9 cellular contexts compared by ENCODE assay signal in the genomic region with DNA sequence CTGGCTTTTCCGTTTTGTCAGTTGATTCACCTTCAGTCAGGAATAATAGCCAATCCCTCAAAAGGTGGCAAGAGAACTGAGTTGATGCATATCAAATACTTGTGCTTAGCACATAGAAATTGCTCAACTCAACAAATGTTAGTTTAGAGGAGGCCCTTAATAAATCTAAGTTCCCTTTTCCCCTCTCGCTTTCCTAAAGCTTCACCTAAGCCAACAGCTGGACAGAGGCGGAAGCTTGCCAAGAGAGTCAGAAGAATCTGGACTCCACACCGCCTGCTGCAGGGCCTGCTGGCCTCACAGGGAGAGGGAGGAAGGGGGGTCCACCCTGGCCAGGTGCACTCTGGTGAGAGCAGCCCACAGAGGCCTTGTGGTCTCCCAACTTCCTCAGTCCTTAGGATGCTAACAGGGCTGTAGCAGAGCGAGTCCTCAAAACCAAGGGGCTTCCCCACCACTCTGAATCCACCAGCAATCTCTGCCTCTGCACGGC.
A peak's percentile ranks its signal among the peaks of the same experiment; 100 is the strongest.
DNase-seq lines count a peak whose midpoint lies in the region; ATAC-seq and TF ChIP-seq lines count a peak whose summit lies in the region.
"Had no signal": no experiment of that assay in that cellular context is flagged by ENCODE, and none has a peak within 500 bp of the region (broad histone marks: within the 10 kb centered on the region; RNA-seq: fewer than 3 reads in every experiment).

No MANE protein-coding gene starts in this region.

- H3K9me3 Mint-ChIP-seq in T-helper 2 cell treated with Interferon-gamma antibody and Interleukin-4, amounts not matched to agents 5 μg/mL and 100 μg/mL, for 36 hours: no peaks in the 10 kb centered on the region
- H3K9me3 Mint-ChIP-seq in osteocyte (ENCODE audit: unreplicated experiment): no peaks in the 10 kb centered on the region

- H3K27ac Mint-ChIP-seq in T-helper 2 cell treated with Interferon-gamma antibody and Interleukin-4, amounts not matched to agents 5 μg/mL and 100 μg/mL, for 36 hours: peak overlapping the region; percentile 93
- no peak overlapping the region for H3K27ac Mint-ChIP-seq in osteocyte (ENCODE audit: unreplicated experiment)

- TF ChIP-seq CTCF in upper lobe of right lung (IDR thresholded peaks at IDR 0.05): no peak
- no peak for TF ChIP-seq CTCF in osteocyte (IDR thresholded peaks at IDR 0.05)

- intact Hi-C loops in cardiac septum (cut with DNase I) (loop anchor here (2.0 to 10.0 kb wide), 4 partner anchors 31 to 285 kb away; no protein-coding TSS in a partner anchor), upper lobe of right lung (cut with DNase I) (no loop called here)

- no peaks in the 10 kb centered on the region for H3K9me3 ChIP-seq in upper lobe of right lung
- H3K9me3 ChIP-seq: SJSA1 had no signal

- no peak for DNase-seq in T-helper 2 cell treated with Interferon-gamma antibody and Interleukin-4, amounts not matched to agents 5 μg/mL and 100 μg/mL, for 36 hours (ENCODE audit: low spot score)
- peak; percentile 76 for DNase-seq in cardiac septum (ENCODE audit: low spot score)
- peak; percentile 78 for DNase-seq in upper lobe of right lung
- DNase-seq in osteocyte (ENCODE audit: extremely low spot score, unreplicated experiment): no peak
- no peak for DNase-seq in globus pallidus (ENCODE audit: low spot score)
- DNase-seq in activated CD8-positive, alpha-beta memory T cell treated with anti-CD3 and anti-CD28 coated beads, Interleukin-2, amount 50 U/mL, for 48 hours: no peak

- H3K27ac ChIP-seq in upper lobe of right lung: peak overlapping the region; percentile 70
- H3K27ac ChIP-seq: SJSA1 had no signal

- no peaks in the 10 kb centered on the region for H3K27me3 Mint-ChIP-seq in T-helper 2 cell treated with Interferon-gamma antibody and Interleukin-4, amounts not matched to agents 5 μg/mL and 100 μg/mL, for 36 hours (ENCODE audit: low read depth)
- no peaks in the 10 kb centered on the region for H3K27me3 Mint-ChIP-seq in osteocyte (ENCODE audit: unreplicated experiment)

- H3K27me3 ChIP-seq in upper lobe of right lung: no peaks in the 10 kb centered on the region
- H3K27me3 ChIP-seq: SJSA1 had no signal

- H3K4me1 ChIP-seq in upper lobe of right lung: peaks cover 78% of the 10 kb centered on the region

- H3K4me3 ChIP-seq in upper lobe of right lung: no peak overlapping the region
- H3K4me3 ChIP-seq: SJSA1 had no signal

- ATAC-seq in GM19043 (IDR thresholded peaks at IDR 0.05; ENCODE audit: low read depth, unreplicated experiment): peak; percentile 64
- ATAC-seq in HG03095 (IDR thresholded peaks at IDR 0.05; ENCODE audit: unreplicated experiment): peak; percentile 58
- peak; percentile 11 for ATAC-seq in upper lobe of right lung

- peaks cover 13% of the 10 kb centered on the region for H3K36me3 Mint-ChIP-seq in T-helper 2 cell treated with Interferon-gamma antibody and Interleukin-4, amounts not matched to agents 5 μg/mL and 100 μg/mL, for 36 hours (ENCODE audit: low read depth)
- H3K36me3 Mint-ChIP-seq in osteocyte (ENCODE audit: unreplicated experiment): no peaks in the 10 kb centered on the region

- no peaks in the 10 kb centered on the region for H3K36me3 ChIP-seq in upper lobe of right lung
- H3K36me3 ChIP-seq: SJSA1 had no signal

- peaks cover 55% of the 10 kb centered on the region for H3K4me1 Mint-ChIP-seq in T-helper 2 cell treated with Interferon-gamma antibody and Interleukin-4, amounts not matched to agents 5 μg/mL and 100 μg/mL, for 36 hours (ENCODE audit: low read depth)
- peaks cover 56% of the 10 kb centered on the region for H3K4me1 Mint-ChIP-seq in osteocyte (ENCODE audit: unreplicated experiment)

- H3K4me3 Mint-ChIP-seq in T-helper 2 cell treated with Interferon-gamma antibody and Interleukin-4, amounts not matched to agents 5 μg/mL and 100 μg/mL, for 36 hours: peak overlapping the region; percentile 76
- no peak overlapping the region for H3K4me3 Mint-ChIP-seq in osteocyte (ENCODE audit: unreplicated experiment)

Comparison
In these comparisons a context has a peak if more than half of its experiments do, and no peak if none do; other contexts are left out.
1. ATAC-seq: peak in every context shown above with its lines; median percentile 64 in GM19043; 58 in HG03095; 11 in upper lobe of right lung.
2. DNase-seq: peak in cardiac septum (single experiment) and upper lobe of right lung (single experiment); none in T-helper 2 cell treated with Interferon-gamma antibody and Interleukin-4, amounts not matched to agents 5 μg/mL and 100 μg/mL, for 36 hours (single experiment), osteocyte (single experiment), globus pallidus (single experiment) and activated CD8-positive, alpha-beta memory T cell treated with anti-CD3 and anti-CD28 coated beads, Interleukin-2, amount 50 U/mL, for 48 hours (single experiment).